In the genomic region with DNA sequence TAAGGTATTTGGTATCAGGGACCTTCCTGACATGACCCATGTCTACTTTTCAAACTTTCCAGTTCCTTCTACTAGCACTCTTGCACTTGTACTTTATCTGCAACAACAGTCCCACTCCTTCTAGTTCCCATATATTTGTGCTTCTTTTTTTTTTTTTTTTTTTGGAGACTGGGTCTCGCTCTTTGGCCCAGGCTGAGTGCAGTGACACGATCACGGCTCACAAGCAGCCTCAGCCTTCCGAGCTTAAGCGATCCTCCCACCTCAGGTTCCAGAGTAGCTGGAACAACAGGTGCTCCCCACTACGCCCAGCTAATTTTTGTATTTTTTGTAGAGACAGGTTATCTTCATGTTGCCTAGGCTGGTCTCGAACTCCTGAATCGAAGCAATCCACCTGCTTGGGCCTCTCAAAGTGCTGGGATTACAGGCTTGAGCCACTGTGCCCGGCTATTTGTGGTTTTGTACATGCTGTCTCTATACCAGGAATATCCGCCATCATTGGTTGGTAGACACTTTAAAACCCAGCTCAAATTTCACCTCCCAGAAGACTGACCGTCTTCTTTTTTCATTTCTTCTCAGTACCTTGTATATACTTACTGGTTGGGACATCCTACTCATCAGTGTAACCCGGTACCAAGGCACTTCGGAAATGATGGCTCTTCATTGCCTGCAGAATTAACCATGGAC, we compare ENCODE assay signal across 1 cellular context.
TF ChIP-seq lines count a peak whose summit lies in the region.

No MANE protein-coding gene starts in this region.

TF ChIP-seq in IMR-90, 13 proteins besides CTCF, POLR2A, EP300 and RAD21 (continued from another document):
- TF ChIP-seq, protein P1, sequence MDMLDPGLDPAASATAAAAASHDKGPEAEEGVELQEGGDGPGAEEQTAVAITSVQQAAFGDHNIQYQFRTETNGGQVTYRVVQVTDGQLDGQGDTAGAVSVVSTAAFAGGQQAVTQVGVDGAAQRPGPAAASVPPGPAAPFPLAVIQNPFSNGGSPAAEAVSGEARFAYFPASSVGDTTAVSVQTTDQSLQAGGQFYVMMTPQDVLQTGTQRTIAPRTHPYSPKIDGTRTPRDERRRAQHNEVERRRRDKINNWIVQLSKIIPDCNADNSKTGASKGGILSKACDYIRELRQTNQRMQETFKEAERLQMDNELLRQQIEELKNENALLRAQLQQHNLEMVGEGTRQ (IDR thresholded peaks at IDR 0.05; ENCODE audit: low read depth, low read length): no peak
- TF ChIP-seq RCOR1 (IDR thresholded peaks at IDR 0.05; ENCODE audit: insufficient replicate concordance, low read length) (no peak), SMC3 (IDR thresholded peaks at IDR 0.05; ENCODE audit: low read depth, low read length) (no peak), MAZ (IDR thresholded peaks at IDR 0.05; ENCODE audit: borderline replicate concordance, low read depth, low read length) (no peak), NFE2L2 (IDR thresholded peaks at IDR 0.05; ENCODE audit: low read depth, low read length) (no peak)
TF ChIP-seq in IMR-90: peak in this region for 0.
